ENCODE assay signal across 1 cellular context in genomic region chr14:90235179-90235976, GRCh38.
TF ChIP-seq lines count a peak whose summit lies in the region.

No MANE protein-coding gene starts in this region.

TF ChIP-seq in H1, 55 proteins besides CTCF, POLR2A, EP300 and RAD21 (continued from another document):
- TF ChIP-seq, protein P1, sequence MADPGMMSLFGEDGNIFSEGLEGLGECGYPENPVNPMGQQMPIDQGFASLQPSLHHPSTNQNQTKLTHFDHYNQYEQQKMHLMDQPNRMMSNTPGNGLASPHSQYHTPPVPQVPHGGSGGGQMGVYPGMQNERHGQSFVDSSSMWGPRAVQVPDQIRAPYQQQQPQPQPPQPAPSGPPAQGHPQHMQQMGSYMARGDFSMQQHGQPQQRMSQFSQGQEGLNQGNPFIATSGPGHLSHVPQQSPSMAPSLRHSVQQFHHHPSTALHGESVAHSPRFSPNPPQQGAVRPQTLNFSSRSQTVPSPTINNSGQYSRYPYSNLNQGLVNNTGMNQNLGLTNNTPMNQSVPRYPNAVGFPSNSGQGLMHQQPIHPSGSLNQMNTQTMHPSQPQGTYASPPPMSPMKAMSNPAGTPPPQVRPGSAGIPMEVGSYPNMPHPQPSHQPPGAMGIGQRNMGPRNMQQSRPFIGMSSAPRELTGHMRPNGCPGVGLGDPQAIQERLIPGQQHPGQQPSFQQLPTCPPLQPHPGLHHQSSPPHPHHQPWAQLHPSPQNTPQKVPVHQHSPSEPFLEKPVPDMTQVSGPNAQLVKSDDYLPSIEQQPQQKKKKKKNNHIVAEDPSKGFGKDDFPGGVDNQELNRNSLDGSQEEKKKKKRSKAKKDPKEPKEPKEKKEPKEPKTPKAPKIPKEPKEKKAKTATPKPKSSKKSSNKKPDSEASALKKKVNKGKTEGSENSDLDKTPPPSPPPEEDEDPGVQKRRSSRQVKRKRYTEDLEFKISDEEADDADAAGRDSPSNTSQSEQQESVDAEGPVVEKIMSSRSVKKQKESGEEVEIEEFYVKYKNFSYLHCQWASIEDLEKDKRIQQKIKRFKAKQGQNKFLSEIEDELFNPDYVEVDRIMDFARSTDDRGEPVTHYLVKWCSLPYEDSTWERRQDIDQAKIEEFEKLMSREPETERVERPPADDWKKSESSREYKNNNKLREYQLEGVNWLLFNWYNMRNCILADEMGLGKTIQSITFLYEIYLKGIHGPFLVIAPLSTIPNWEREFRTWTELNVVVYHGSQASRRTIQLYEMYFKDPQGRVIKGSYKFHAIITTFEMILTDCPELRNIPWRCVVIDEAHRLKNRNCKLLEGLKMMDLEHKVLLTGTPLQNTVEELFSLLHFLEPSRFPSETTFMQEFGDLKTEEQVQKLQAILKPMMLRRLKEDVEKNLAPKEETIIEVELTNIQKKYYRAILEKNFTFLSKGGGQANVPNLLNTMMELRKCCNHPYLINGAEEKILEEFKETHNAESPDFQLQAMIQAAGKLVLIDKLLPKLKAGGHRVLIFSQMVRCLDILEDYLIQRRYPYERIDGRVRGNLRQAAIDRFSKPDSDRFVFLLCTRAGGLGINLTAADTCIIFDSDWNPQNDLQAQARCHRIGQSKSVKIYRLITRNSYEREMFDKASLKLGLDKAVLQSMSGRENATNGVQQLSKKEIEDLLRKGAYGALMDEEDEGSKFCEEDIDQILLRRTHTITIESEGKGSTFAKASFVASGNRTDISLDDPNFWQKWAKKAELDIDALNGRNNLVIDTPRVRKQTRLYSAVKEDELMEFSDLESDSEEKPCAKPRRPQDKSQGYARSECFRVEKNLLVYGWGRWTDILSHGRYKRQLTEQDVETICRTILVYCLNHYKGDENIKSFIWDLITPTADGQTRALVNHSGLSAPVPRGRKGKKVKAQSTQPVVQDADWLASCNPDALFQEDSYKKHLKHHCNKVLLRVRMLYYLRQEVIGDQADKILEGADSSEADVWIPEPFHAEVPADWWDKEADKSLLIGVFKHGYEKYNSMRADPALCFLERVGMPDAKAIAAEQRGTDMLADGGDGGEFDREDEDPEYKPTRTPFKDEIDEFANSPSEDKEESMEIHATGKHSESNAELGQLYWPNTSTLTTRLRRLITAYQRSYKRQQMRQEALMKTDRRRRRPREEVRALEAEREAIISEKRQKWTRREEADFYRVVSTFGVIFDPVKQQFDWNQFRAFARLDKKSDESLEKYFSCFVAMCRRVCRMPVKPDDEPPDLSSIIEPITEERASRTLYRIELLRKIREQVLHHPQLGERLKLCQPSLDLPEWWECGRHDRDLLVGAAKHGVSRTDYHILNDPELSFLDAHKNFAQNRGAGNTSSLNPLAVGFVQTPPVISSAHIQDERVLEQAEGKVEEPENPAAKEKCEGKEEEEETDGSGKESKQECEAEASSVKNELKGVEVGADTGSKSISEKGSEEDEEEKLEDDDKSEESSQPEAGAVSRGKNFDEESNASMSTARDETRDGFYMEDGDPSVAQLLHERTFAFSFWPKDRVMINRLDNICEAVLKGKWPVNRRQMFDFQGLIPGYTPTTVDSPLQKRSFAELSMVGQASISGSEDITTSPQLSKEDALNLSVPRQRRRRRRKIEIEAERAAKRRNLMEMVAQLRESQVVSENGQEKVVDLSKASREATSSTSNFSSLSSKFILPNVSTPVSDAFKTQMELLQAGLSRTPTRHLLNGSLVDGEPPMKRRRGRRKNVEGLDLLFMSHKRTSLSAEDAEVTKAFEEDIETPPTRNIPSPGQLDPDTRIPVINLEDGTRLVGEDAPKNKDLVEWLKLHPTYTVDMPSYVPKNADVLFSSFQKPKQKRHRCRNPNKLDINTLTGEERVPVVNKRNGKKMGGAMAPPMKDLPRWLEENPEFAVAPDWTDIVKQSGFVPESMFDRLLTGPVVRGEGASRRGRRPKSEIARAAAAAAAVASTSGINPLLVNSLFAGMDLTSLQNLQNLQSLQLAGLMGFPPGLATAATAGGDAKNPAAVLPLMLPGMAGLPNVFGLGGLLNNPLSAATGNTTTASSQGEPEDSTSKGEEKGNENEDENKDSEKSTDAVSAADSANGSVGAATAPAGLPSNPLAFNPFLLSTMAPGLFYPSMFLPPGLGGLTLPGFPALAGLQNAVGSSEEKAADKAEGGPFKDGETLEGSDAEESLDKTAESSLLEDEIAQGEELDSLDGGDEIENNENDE (IDR thresholded peaks at IDR 0.05; ENCODE audit: insufficient replicate concordance, low read length) = no peak
- TF ChIP-seq MAX (IDR thresholded peaks at IDR 0.05) (peak; percentile 98), SP2 (IDR thresholded peaks at IDR 0.05; ENCODE audit: low read length) (no peak), SIX5 (IDR thresholded peaks at IDR 0.05; ENCODE audit: low read depth, low read length) (no peak), E2F6 (IDR thresholded peaks at IDR 0.05) (peak; percentile 97), RBBP5 (IDR thresholded peaks at IDR 0.05; ENCODE audit: borderline replicate concordance, low read depth, low read length) (no peak), JUN (IDR thresholded peaks at IDR 0.05; ENCODE audit: low read depth, low read length) (no peak), CREB1 (IDR thresholded peaks at IDR 0.05) (no peak), SUZ12 (IDR thresholded peaks at IDR 0.05; ENCODE audit: low read length) (no peak), RFX5 (IDR thresholded peaks at IDR 0.05; ENCODE audit: borderline replicate concordance, low read depth, low read length) (no peak), KDM4A (IDR thresholded peaks at IDR 0.05; ENCODE audit: low read depth, low read length, severe bottlenecking) (no peak), YY1 (IDR thresholded peaks at IDR 0.05; ENCODE audit: low read depth, low read length) (0 out of 2 replicates have a peak, but pooled peaks have one; percentile 20), POLR2AphosphoS5 (IDR thresholded peaks at IDR 0.05; ENCODE audit: low read depth, low read length) (no peak), CHD2 (IDR thresholded peaks at IDR 0.05; ENCODE audit: low read length) (no peak), CEBPB (IDR thresholded peaks at IDR 0.05; ENCODE audit: low read depth, low read length) (no peak), USF2 (IDR thresholded peaks at IDR 0.05; ENCODE audit: low read length) (peak; percentile 47; the same call in 1 of the 2 replicates), TBP (IDR thresholded peaks at IDR 0.05; ENCODE audit: low read depth, low read length) (no peak), EZH2 (IDR thresholded peaks at IDR 0.05; ENCODE audit: low read depth, low read length, severe bottlenecking) (no peak), RXRA (IDR thresholded peaks at IDR 0.05; ENCODE audit: insufficient read depth, low read depth, low read length) (no peak), SIN3A (conservative IDR thresholded peaks at IDR 0.05 in 1 of 2, IDR thresholded peaks at IDR 0.05 in 1 of 2; ENCODE audit: low read depth in 1 of 2, low read length in 2 of 2) (no peak), NRF1 (IDR thresholded peaks at IDR 0.05; ENCODE audit: low read depth, low read length) (no peak), BACH1 (IDR thresholded peaks at IDR 0.05; ENCODE audit: low read length) (no peak), TCF12 (IDR thresholded peaks at IDR 0.05; ENCODE audit: low read depth, low read length) (0 out of 2 replicates have a peak, but pooled peaks have one; percentile 50), KDM1A (IDR thresholded peaks at IDR 0.05; ENCODE audit: borderline replicate concordance, low read length) (no peak; the same call in 1 of the 2 replicates), FOSL1 (IDR thresholded peaks at IDR 0.05; ENCODE audit: insufficient read depth, low read depth, low read length) (no peak), SP1 (IDR thresholded peaks at IDR 0.05; ENCODE audit: low read depth, low read length) (no peak), GABPA (IDR thresholded peaks at IDR 0.05; ENCODE audit: borderline replicate concordance, insufficient read depth, low read length) (no peak), NANOG (IDR thresholded peaks at IDR 0.05; ENCODE audit: insufficient read depth, low read depth, low read length, poor library complexity, severe bottlenecking) (no peak), BRCA1 (IDR thresholded peaks at IDR 0.05; ENCODE audit: low read depth, low read length) (no peak), POU5F1 (IDR thresholded peaks at IDR 0.05; ENCODE audit: low read depth, low read length) (no peak), BCL11A (IDR thresholded peaks at IDR 0.05; ENCODE audit: low read depth in 2 of 2, low read length in 2 of 2) (no peak), ASH2L (IDR thresholded peaks at IDR 0.05; ENCODE audit: low read length) (no peak), GTF2F1 (IDR thresholded peaks at IDR 0.05; ENCODE audit: borderline replicate concordance, low read depth, low read length) (no peak), CHD1 (IDR thresholded peaks at IDR 0.05; ENCODE audit: low read depth, low read length) (no peak), HDAC2 (IDR thresholded peaks at IDR 0.05; ENCODE audit: borderline replicate concordance in 1 of 2, low read depth in 2 of 2, low read length in 2 of 2) (no peak), SP4 (IDR thresholded peaks at IDR 0.05; ENCODE audit: low read length) (no peak), JUND (IDR thresholded peaks at IDR 0.05; ENCODE audit: low read length) (no peak), RNF2 (IDR thresholded peaks at IDR 0.05; ENCODE audit: borderline replicate concordance, low read depth, low read length, missing control alignments, poor library complexity, severe bottlenecking) (no peak), SAP30 (IDR thresholded peaks at IDR 0.05; ENCODE audit: insufficient read depth, insufficient replicate concordance, low read length) (no peak), TAF7 (optimal IDR thresholded peaks at IDR 0.05; ENCODE audit: borderline replicate concordance, low read depth, low read length) (no peak), SIRT6 (IDR thresholded peaks at IDR 0.05; ENCODE audit: low read length) (no peak), KDM5A (IDR thresholded peaks at IDR 0.05; ENCODE audit: low read length) (no peak), CBX8 (IDR thresholded peaks at IDR 0.05; ENCODE audit: borderline replicate concordance, low read depth, low read length) (no peak), ATF3 (IDR thresholded peaks at IDR 0.05; ENCODE audit: insufficient read depth, low read depth, low read length) (no peak), EGR1 (IDR thresholded peaks at IDR 0.05; ENCODE audit: borderline replicate concordance, low read depth, low read length) (no peak), HDAC6 (IDR thresholded peaks at IDR 0.05; ENCODE audit: low read depth, low read length) (no peak), PHF8 (conservative IDR thresholded peaks at IDR 0.05; ENCODE audit: low read depth, low read length) (no peak), SRF (IDR thresholded peaks at IDR 0.05; ENCODE audit: low read depth, low read length) (no peak)
- TF ChIP-seq, protein P2, sequence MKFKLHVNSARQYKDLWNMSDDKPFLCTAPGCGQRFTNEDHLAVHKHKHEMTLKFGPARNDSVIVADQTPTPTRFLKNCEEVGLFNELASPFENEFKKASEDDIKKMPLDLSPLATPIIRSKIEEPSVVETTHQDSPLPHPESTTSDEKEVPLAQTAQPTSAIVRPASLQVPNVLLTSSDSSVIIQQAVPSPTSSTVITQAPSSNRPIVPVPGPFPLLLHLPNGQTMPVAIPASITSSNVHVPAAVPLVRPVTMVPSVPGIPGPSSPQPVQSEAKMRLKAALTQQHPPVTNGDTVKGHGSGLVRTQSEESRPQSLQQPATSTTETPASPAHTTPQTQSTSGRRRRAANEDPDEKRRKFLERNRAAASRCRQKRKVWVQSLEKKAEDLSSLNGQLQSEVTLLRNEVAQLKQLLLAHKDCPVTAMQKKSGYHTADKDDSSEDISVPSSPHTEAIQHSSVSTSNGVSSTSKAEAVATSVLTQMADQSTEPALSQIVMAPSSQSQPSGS (IDR thresholded peaks at IDR 0.05; ENCODE audit: low read length) = no peak
